18 cellular contexts compared by ENCODE assay signal in genomic region chr5:168663276-168664004, GRCh38.
"Had no signal": no experiment of that assay in that cellular context is flagged by ENCODE, and none has a peak within 500 bp of the region (broad histone marks: within the 10 kb centered on the region; RNA-seq: fewer than 3 reads in every experiment).

No MANE protein-coding gene starts in this region.

- H3K36me3 ChIP-seq: neutrophil had no signal

- H3K4me1 ChIP-seq: right atrium auricular region, thyroid gland had no signal

- H3K27ac ChIP-seq: coronary artery, foreskin keratinocyte, hepatocyte, neutrophil, right atrium auricular region, suprapubic skin, thyroid gland had no signal

- H3K36me3 Mint-ChIP-seq: naive thymus-derived CD8-positive, alpha-beta T cell; stimulated activated effector memory CD8-positive, alpha-beta T cell treated with anti-CD3 and anti-CD28 coated beads, Interleukin-12 subunit alpha, Interleukin-12 subunit beta, amount 100 ng/mL, for 72 hours had no signal

- H3K4me3 ChIP-seq: coronary artery, hepatocyte, right atrium auricular region, suprapubic skin, thyroid gland had no signal

- H3K9me3 ChIP-seq: neutrophil, right atrium auricular region, suprapubic skin, thyroid gland had no signal

- H3K27me3 ChIP-seq: foreskin keratinocyte, hepatocyte, right atrium auricular region, suprapubic skin, thyroid gland had no signal

- H3K4me3 Mint-ChIP-seq: endodermal cell; naive thymus-derived CD8-positive, alpha-beta T cell; stimulated activated effector memory CD8-positive, alpha-beta T cell treated with anti-CD3 and anti-CD28 coated beads, Interleukin-12 subunit alpha, Interleukin-12 subunit beta, amount 100 ng/mL, for 72 hours; type B pancreatic cell had no signal

- H3K27ac Mint-ChIP-seq: endodermal cell; naive thymus-derived CD8-positive, alpha-beta T cell; stimulated activated effector memory CD8-positive, alpha-beta T cell treated with anti-CD3 and anti-CD28 coated beads, Interleukin-12 subunit alpha, Interleukin-12 subunit beta, amount 100 ng/mL, for 72 hours; type B pancreatic cell had no signal

- DNase-seq: effector CD4-positive, alpha-beta T cell; endodermal cell; erythroblast; foreskin keratinocyte; mesendoderm; naive thymus-derived CD8-positive, alpha-beta T cell; posterior cingulate gyrus; stimulated activated CD4-positive, alpha-beta T cell treated with anti-CD3 and anti-CD28 coated beads, Interleukin-4, amount 100 ng/mL, for 1 hour; stimulated activated CD8-positive, alpha-beta memory T cell treated with anti-CD3 and anti-CD28 coated beads, Interleukin-4, amount 100 ng/mL, for 48 hours; stimulated activated naive CD8-positive, alpha-beta T cell treated with anti-CD3 and anti-CD28 coated beads, Interleukin-15, Interleukin-2, amounts not matched to agents 100 U/mL and 50 U/mL, for 24 hours; thyroid gland had no signal

- ATAC-seq: foreskin keratinocyte; naive thymus-derived CD8-positive, alpha-beta T cell; stimulated activated effector memory CD8-positive, alpha-beta T cell treated with anti-CD3 and anti-CD28 coated beads, Interleukin-12 subunit alpha, Interleukin-12 subunit beta, amount 100 ng/mL, for 72 hours; stimulated activated naive CD8-positive, alpha-beta T cell treated with anti-CD3 and anti-CD28 coated beads, Interleukin-15, Interleukin-2, amounts not matched to agents 100 U/mL and 50 U/mL, for 24 hours had no signal

- H3K4me1 Mint-ChIP-seq: stimulated activated effector memory CD8-positive, alpha-beta T cell treated with anti-CD3 and anti-CD28 coated beads, Interleukin-12 subunit alpha, Interleukin-12 subunit beta, amount 100 ng/mL, for 72 hours had no signal
